Comparison of ENCODE assay signal across 8 cellular contexts in genomic region chr3:63193647-63194046, GRCh38.
DNase-seq lines count a peak whose midpoint lies in the region; ATAC-seq, FAIRE-seq and TF ChIP-seq lines count a peak whose summit lies in the region.

No MANE protein-coding gene starts in this region.

- no peak overlapping the region for H4K8ac ChIP-seq in H9 (replicated peaks; ENCODE audit: insufficient read length, low read depth, low read length)

- H2BK20ac ChIP-seq in H9 (ENCODE audit: low read depth, low read length, poor library complexity, severe bottlenecking): no peak overlapping the region

- no peak for DNase-seq in H9
- peak; percentile 61 for DNase-seq in OCI-LY7 (ENCODE audit: low spot score)
- peak; percentile 31 for DNase-seq in foreskin melanocyte
- no peak for DNase-seq in CD4-positive, alpha-beta memory T cell

- H3K23ac ChIP-seq in H9 (ENCODE audit: insufficient read length, low read depth, low read length): no peak overlapping the region

- H3K14ac ChIP-seq in H9 (ENCODE audit: insufficient read depth, low read length): no peak overlapping the region

- no CpG with 5 or more reads among the region's 3 CpGs for WGBS in H9 (ENCODE audit: extremely low coverage, insufficient read length, low lambda C conversion rate)

- H3K4me3 ChIP-seq in OCI-LY7 (ENCODE audit: low read depth, low read length, poor library complexity, severe bottlenecking): no peak overlapping the region
- H3K4me3 ChIP-seq in CD4-positive, alpha-beta memory T cell (ENCODE audit: low read length in 2 of 2): no peak overlapping the region

- no peak overlapping the region for H4K5ac ChIP-seq in H9 (ENCODE audit: insufficient read length, low read depth, low read length)

- H2BK15ac ChIP-seq in H9 (ENCODE audit: low read depth, low read length): no peak overlapping the region

- no peak for ATAC-seq in esophagus mucosa
- ATAC-seq in HG03139 (IDR thresholded peaks at IDR 0.05; ENCODE audit: unreplicated experiment): no peak
- no peak for ATAC-seq in HG02970 (IDR thresholded peaks at IDR 0.05; ENCODE audit: low FRiP score, unreplicated experiment)

- no peak overlapping the region for H2AK5ac ChIP-seq in H9 (ENCODE audit: insufficient read length, low read length)

- H3K9me3 ChIP-seq in H9 (ENCODE audit: control insufficient read depth, low read depth, low read length) (no peaks in the 10 kb centered on the region), OCI-LY7 (ENCODE audit: low read length) (no peaks in the 10 kb centered on the region)
- H3K9me3 ChIP-seq in CD4-positive, alpha-beta memory T cell (ENCODE audit: control insufficient read depth in 1 of 2, low read length in 2 of 2): no peaks in the 10 kb centered on the region

- H3K79me2 ChIP-seq in H9 (ENCODE audit: insufficient read depth, low read length): no peaks in the 10 kb centered on the region
- H3K79me2 ChIP-seq in OCI-LY7 (ENCODE audit: insufficient read depth, low read depth, low read length): no peaks in the 10 kb centered on the region

- no peak overlapping the region for H3K56ac ChIP-seq in H9 (ENCODE audit: insufficient read length, low read depth, low read length)

- H3K4me1 ChIP-seq in H9 (ENCODE audit: insufficient read depth, low read length) (no peaks in the 10 kb centered on the region), OCI-LY7 (ENCODE audit: insufficient read depth, low read length, poor library complexity, severe bottlenecking) (no peaks in the 10 kb centered on the region)
- H3K4me1 ChIP-seq in CD4-positive, alpha-beta memory T cell (ENCODE audit: insufficient read depth, low read length): no peaks in the 10 kb centered on the region

- H3K4me1 Mint-ChIP-seq in H9: peaks cover 3 to 9% of the 10 kb centered on the region in 2 experiments; a peak in 3 of 4 replicates
- no peaks in the 10 kb centered on the region for H3K4me1 Mint-ChIP-seq in CD4-positive, alpha-beta memory T cell

- H3K27me3 ChIP-seq in H9 (ENCODE audit: insufficient read depth, low read length): no peaks in the 10 kb centered on the region
- no peaks in the 10 kb centered on the region for H3K27me3 ChIP-seq in CD4-positive, alpha-beta memory T cell (ENCODE audit: insufficient read depth, low read length)

- no peaks in the 10 kb centered on the region for H3K9me3 Mint-ChIP-seq in H9
- peaks cover 0 to 11% (median 4%) of the 10 kb centered on the region in 8 donors for H3K9me3 Mint-ChIP-seq in CD4-positive, alpha-beta memory T cell

- H3K4me2 ChIP-seq in H9 (ENCODE audit: insufficient read depth, insufficient read length, low read length) (no peak overlapping the region), OCI-LY7 (ENCODE audit: low read length) (no peak overlapping the region)

- no peak overlapping the region for H3K18ac ChIP-seq in H9 (ENCODE audit: insufficient read length, low read depth, low read length)

- H2BK120ac ChIP-seq in H9 (ENCODE audit: low read depth, low read length, poor library complexity, severe bottlenecking): no peak overlapping the region

- H3K27ac Mint-ChIP-seq in H9: no peak overlapping the region
- H3K27ac Mint-ChIP-seq in CD4-positive, alpha-beta memory T cell: no peak overlapping the region

- peak; percentile 46 for FAIRE-seq in A204.1 (lab: Jason Lieb, UNC)

- H2BK5ac ChIP-seq in H9 (ENCODE audit: insufficient read length, low read length): no peak overlapping the region

- no peak overlapping the region for H3T11ph ChIP-seq in H9 (ENCODE audit: low read length)

- intact Hi-C loops in OCI-LY7 (cut with micrococcal nuclease; ENCODE audit: unreplicated experiment): loop anchor here (1.0 to 2.0 kb wide), 3 partner anchors 319 to 571 kb away; no protein-coding TSS in a partner anchor
- intact Hi-C loops in CD4-positive, alpha-beta memory T cell (cut with micrococcal nuclease): no loop called here

- H2AFZ ChIP-seq in H9 (ENCODE audit: low read length) (no peak overlapping the region), OCI-LY7 (ENCODE audit: low read length) (no peak overlapping the region)

- H3K27ac ChIP-seq in H9 (ENCODE audit: insufficient read length, low read depth, low read length) (no peak overlapping the region), OCI-LY7 (ENCODE audit: low read depth, low read length, poor library complexity, severe bottlenecking) (no peak overlapping the region)
- no peak overlapping the region for H3K27ac ChIP-seq in CD4-positive, alpha-beta memory T cell (ENCODE audit: low read depth, low read length)

- no peaks in the 10 kb centered on the region for H4K20me1 ChIP-seq in H9 (ENCODE audit: control insufficient read depth, insufficient read depth, insufficient read length)
- no peaks in the 10 kb centered on the region for H4K20me1 ChIP-seq in OCI-LY7 (ENCODE audit: insufficient read depth, low read length)

- no peak overlapping the region for H3K4me3 Mint-ChIP-seq in H9
- no peak overlapping the region for H3K4me3 Mint-ChIP-seq in CD4-positive, alpha-beta memory T cell

- no peaks in the 10 kb centered on the region for H3K23me2 ChIP-seq in H9 (ENCODE audit: insufficient read length, low read depth, low read length, poor library complexity, severe bottlenecking)

- BruUV-seq in OCI-LY7 (replicated peaks; lab: Mats Ljungman, UMichigan): no TSS peak

- POLR2A ChIA-PET in OCI-LY7 (lab: Charles Lee): interaction anchor here (1.5 kb wide), 1 partner anchor 204 kb away, joined by 6 read pairs; no protein-coding TSS in a partner anchor
- POLR2A ChIA-PET in CD4-positive, alpha-beta memory T cell (lab: Charles Lee; ENCODE audit: partially characterized antibody): no interaction called here

- no peak overlapping the region for H3K4ac ChIP-seq in H9 (ENCODE audit: low read depth, low read length)

- no peak overlapping the region for H3K9ac ChIP-seq in H9 (ENCODE audit: extremely low read depth, insufficient read length, low read length)

- H4K91ac ChIP-seq in H9 (ENCODE audit: insufficient read length, low read depth, low read length): no peak overlapping the region

- no peak overlapping the region for H2BK12ac ChIP-seq in H9 (ENCODE audit: insufficient read length, low read depth, low read length)

- TF ChIP-seq CTCF in H9 (conservative IDR thresholded peaks at IDR 0.05): peak; percentile 80
- peak; percentile 91 for TF ChIP-seq CTCF in OCI-LY7 (conservative IDR thresholded peaks at IDR 0.05; ENCODE audit: low read length)

- no peaks in the 10 kb centered on the region for H3K27me3 Mint-ChIP-seq in H9 (ENCODE audit: low read depth)
- no peaks in the 10 kb centered on the region for H3K27me3 Mint-ChIP-seq in CD4-positive, alpha-beta memory T cell

- CTCF ChIA-PET in OCI-LY7 (lab: Charles Lee; ENCODE audit: unreplicated experiment): no interaction called here
- CTCF ChIA-PET in CD4-positive, alpha-beta memory T cell (lab: Charles Lee; ENCODE audit: partially characterized antibody): no interaction called here

- no peaks in the 10 kb centered on the region for H3K79me1 ChIP-seq in H9 (ENCODE audit: insufficient read depth, low read depth, low read length, poor library complexity, severe bottlenecking)

- H3K36me3 Mint-ChIP-seq in H9 (ENCODE audit: insufficient read depth in 1 of 3, low read depth in 3 of 3): no peaks in the 10 kb centered on the region
- no peaks in the 10 kb centered on the region for H3K36me3 Mint-ChIP-seq in CD4-positive, alpha-beta memory T cell

- no peaks in the 10 kb centered on the region for H3K36me3 ChIP-seq in OCI-LY7 (ENCODE audit: insufficient read depth, low read length)
- H3K36me3 ChIP-seq in CD4-positive, alpha-beta memory T cell (ENCODE audit: insufficient read depth, low read length): no peaks in the 10 kb centered on the region

- H3K9me2 ChIP-seq in OCI-LY7 (ENCODE audit: insufficient read depth, low read length): peaks cover 4% of the 10 kb centered on the region; the same call in 1 of the 2 replicates

Comparison
In these comparisons a context has a peak if more than half of its experiments do, and no peak if none do; other contexts are left out.
1. DNase-seq: peak in OCI-LY7 (single experiment) and foreskin melanocyte (single experiment); none in H9 (single experiment) and CD4-positive, alpha-beta memory T cell (0 of 5).